In genomic region chr6:135314543-135314942, GRCh38 we compare ENCODE assay signal across 19 cellular contexts.
DNase-seq lines count a peak whose midpoint lies in the region; ATAC-seq, FAIRE-seq and TF ChIP-seq lines count a peak whose summit lies in the region.
"Had no signal": no experiment of that assay in that cellular context is flagged by ENCODE, and none has a peak within 500 bp of the region (broad histone marks: within the 10 kb centered on the region; RNA-seq: fewer than 3 reads in every experiment).

No MANE protein-coding gene starts in this region.

- H3K79me2 ChIP-seq in GM12878 (ENCODE audit: control insufficient read depth, insufficient read depth, low read length), result no peaks in the 10 kb centered on the region

- in situ Hi-C loops in GM12878 (cut with MboI), result no loop called here

- no peak for TF ChIP-seq RAD21 in GM12878 (IDR thresholded peaks at IDR 0.05; ENCODE audit: insufficient read depth, low read depth, low read length)

- peak; percentile 25; the same call in 1 of the 2 replicates for TF ChIP-seq CTCF in GM12875 (IDR thresholded peaks at IDR 0.05; ENCODE audit: borderline replicate concordance, insufficient read depth, low read depth, low read length)
- no peak for TF ChIP-seq CTCF in HL-60 (IDR thresholded peaks at IDR 0.05; ENCODE audit: insufficient read depth, low read length)
- TF ChIP-seq CTCF in GM12878 (IDR thresholded peaks at IDR 0.05 in 2 of 3, conservative IDR thresholded peaks at IDR 0.05 in 1 of 3; ENCODE audit: control insufficient read depth in 2 of 3, extremely low read depth in 1 of 3, insufficient read depth in 1 of 3, low read depth in 3 of 3, low read length in 3 of 3), result no peak

- H3K27me3 ChIP-seq in HL-60 (ENCODE audit: insufficient read depth, poor library complexity, severe bottlenecking) (no peaks in the 10 kb centered on the region), GM12878 (replicated peaks in 1 of 2; ENCODE audit: control insufficient read depth in 2 of 2, insufficient read depth in 2 of 2, low read length in 1 of 2) (no peaks in the 10 kb centered on the region)

- POLR2A ChIA-PET in GM12878 (lab: Charles Lee), result no interaction called here

- FAIRE-seq in GM12878 (lab: Jason Lieb, UNC), result peak; percentile 56
- FAIRE-seq: endometrium had no signal

- no peaks in the 10 kb centered on the region for H4K20me1 ChIP-seq in GM12878 (ENCODE audit: control insufficient read depth, insufficient read depth)

- H3K27ac ChIP-seq in HL-60 (replicated peaks) (peak overlapping the region; percentile 23), GM12878 (ENCODE audit: control insufficient read depth, insufficient read depth) (no peak overlapping the region)
- H3K27ac ChIP-seq: VCaP had no signal

- BruUV-seq in GM12878 (replicated peaks; lab: Mats Ljungman, UMichigan), result no TSS peak

- no peaks in the 10 kb centered on the region for H3K36me3 ChIP-seq in GM12878 (ENCODE audit: control insufficient read depth in 2 of 2, insufficient read depth in 2 of 2, low read length in 1 of 2)

- no peak overlapping the region for H3K4me3 ChIP-seq in GM12875 (ENCODE audit: low read depth, low read length)
- no peak overlapping the region for H3K4me3 ChIP-seq in HL-60 (replicated peaks; ENCODE audit: insufficient read depth, low read length)
- H3K4me3 ChIP-seq in GM12878, result no peak overlapping the region

- H3K4me2 ChIP-seq in GM12878 (ENCODE audit: control insufficient read depth, insufficient read depth), result no peak overlapping the region

- SMC1A ChIA-PET in GM12878 (lab: Charles Lee; ENCODE audit: uncharacterized antibody, unreplicated experiment), result interaction anchor here (0.8 to 3.8 kb wide), 3 partner anchors 8 to 21 kb away, joined by 3 to 20 read pairs (median 3); no protein-coding TSS in a partner anchor

- H3K4me1 ChIP-seq in GM12878 (ENCODE audit: control insufficient read depth, insufficient read depth, low read length), result peaks cover 4% of the 10 kb centered on the region; the same call in 1 of the 2 replicates

- no peak overlapping the region for H2AFZ ChIP-seq in GM12878 (ENCODE audit: control insufficient read depth, low read depth, low read length)

- DNase-seq in HL-60 (ENCODE audit: low read depth in 1 of 2, low spot score in 1 of 2) (no peak), GM12878 (ENCODE audit: low read depth, low spot score) (no peak), LoVo (ENCODE audit: low spot score) (no peak), NCI-H345 treated with DMSO at 0.1 percent for 48 hours (lab: John Stamatoyannopoulos, UW; ENCODE audit: unreplicated experiment) (no peak)
- DNase-seq: amygdala; KG1; NCI-H1930; NCI-H774; occipital lobe; RPMI8226; stimulated activated CD4-positive, alpha-beta T cell treated with anti-CD3 and anti-CD28 coated beads, Interleukin-1b, Interleukin-23, amount 100 ng/mL, for 48 hours; SW 1271 had no signal

- H3K9ac ChIP-seq in GM12878 (ENCODE audit: control insufficient read depth, insufficient read depth, low read length), result no peak overlapping the region

- RAD21 ChIA-PET in GM12878 (lab: Charles Lee; ENCODE audit: unreplicated experiment), result no interaction called here

- TF ChIP-seq EP300 in GM12878 (IDR thresholded peaks at IDR 0.05; ENCODE audit: borderline replicate concordance in 1 of 2, control insufficient read depth in 1 of 2, low read depth in 2 of 2, low read length in 2 of 2), result no peak

- CTCF ChIA-PET in GM12878 (lab: Yijun Ruan, JAX), result interaction anchor here (0.9 kb wide), 1 partner anchor 109 kb away, joined by 3 read pairs; no protein-coding TSS in a partner anchor

- no peaks in the 10 kb centered on the region for H3K9me3 ChIP-seq in GM12878 (replicated peaks; ENCODE audit: control insufficient read depth, insufficient read depth, low read length)

- ATAC-seq in GM21423 (IDR thresholded peaks at IDR 0.05; ENCODE audit: unreplicated experiment), result peak; percentile 42
- ATAC-seq in GM12878, result peak; percentile 80
- ATAC-seq in HG03139 (IDR thresholded peaks at IDR 0.05; ENCODE audit: unreplicated experiment), result no peak
- no peak for ATAC-seq in HG03045 (IDR thresholded peaks at IDR 0.05; ENCODE audit: unreplicated experiment)
- ATAC-seq: sciatic nerve had no signal

- intact Hi-C loops in GM12878 (cut with micrococcal nuclease; ENCODE audit: unreplicated experiment), result no loop called here

- TF ChIP-seq POLR2A in GM12878 (IDR thresholded peaks at IDR 0.05; ENCODE audit: low read depth, low read length), result no peak

- 81% methylated on average over 1 of the region's 1 CpG for WGBS in GM12878 (ENCODE audit: insufficient coverage, insufficient replicate concordance, low lambda C conversion rate, missing lambda C conversion rate)

TF ChIP-seq in GM12878, 131 proteins besides CTCF, POLR2A, EP300 and RAD21:
- TF ChIP-seq, protein P1, sequence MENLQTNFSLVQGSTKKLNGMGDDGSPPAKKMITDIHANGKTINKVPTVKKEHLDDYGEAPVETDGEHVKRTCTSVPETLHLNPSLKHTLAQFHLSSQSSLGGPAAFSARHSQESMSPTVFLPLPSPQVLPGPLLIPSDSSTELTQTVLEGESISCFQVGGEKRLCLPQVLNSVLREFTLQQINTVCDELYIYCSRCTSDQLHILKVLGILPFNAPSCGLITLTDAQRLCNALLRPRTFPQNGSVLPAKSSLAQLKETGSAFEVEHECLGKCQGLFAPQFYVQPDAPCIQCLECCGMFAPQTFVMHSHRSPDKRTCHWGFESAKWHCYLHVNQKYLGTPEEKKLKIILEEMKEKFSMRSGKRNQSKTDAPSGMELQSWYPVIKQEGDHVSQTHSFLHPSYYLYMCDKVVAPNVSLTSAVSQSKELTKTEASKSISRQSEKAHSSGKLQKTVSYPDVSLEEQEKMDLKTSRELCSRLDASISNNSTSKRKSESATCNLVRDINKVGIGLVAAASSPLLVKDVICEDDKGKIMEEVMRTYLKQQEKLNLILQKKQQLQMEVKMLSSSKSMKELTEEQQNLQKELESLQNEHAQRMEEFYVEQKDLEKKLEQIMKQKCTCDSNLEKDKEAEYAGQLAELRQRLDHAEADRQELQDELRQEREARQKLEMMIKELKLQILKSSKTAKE (IDR thresholded peaks at IDR 0.05; ENCODE audit: low read depth, poor library complexity, severe bottlenecking), result no peak
- TF ChIP-seq SPI1 (IDR thresholded peaks at IDR 0.05; ENCODE audit: borderline replicate concordance, insufficient read depth, low read depth, low read length) (peak; percentile 50; the same call in 1 of the 2 replicates), ESRRA (IDR thresholded peaks at IDR 0.05; ENCODE audit: low read length) (no peak)

Comparison
In these comparisons a context has a peak if more than half of its experiments do, and no peak if none do; other contexts are left out.
1. ATAC-seq: peak in GM21423 (single experiment) and GM12878 (single experiment); none in HG03139 (single experiment) and HG03045 (single experiment).